Comparison of ENCODE assay signal across 1 cellular context in the genomic region with DNA sequence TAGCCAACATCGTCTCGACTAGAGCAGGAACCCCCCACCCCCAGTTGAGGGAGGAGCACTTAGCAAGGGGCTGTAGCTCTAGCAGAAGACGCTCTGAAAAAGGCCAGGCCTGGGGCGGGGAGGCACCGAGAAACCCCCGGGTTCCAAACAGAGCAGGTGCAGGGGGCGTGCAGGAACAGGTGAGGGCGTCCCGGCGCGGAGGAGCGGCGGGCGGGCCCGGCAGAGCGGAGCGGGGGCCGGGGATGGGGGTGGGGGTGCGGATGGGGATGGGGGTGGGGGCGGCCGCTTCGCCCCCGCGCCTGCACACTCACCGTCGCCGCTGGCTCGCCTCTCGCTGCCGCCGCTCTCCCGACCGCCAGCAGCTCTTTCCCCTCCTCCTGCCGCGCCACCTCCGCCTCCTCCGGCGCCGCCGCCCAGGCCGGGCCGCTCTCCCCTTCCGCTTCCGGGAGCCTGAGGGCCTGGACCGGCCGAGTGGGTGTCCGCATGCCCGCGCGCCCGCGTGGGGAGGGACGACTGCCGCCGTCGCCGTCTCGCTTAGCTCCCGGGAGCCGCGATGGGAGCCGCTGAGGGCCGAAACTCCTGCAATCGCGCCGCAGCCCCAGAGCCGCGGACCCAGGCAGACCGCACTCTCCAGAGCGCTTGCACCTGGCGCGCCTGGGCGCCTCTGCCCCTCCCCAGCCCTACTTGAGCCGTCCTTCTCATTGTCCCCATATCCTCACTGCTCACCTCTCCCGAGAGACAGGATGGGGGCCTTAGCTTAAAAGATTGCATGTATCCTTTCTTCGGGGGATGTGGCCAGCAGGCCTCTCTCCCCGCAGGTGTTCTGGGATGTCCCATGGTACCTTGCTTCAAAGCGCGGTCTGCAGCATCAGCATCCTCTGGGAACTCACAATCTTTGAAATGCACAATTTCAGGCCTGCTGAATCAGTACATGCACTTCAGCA.
TF ChIP-seq lines count a peak whose summit lies in the region.

A gene with protein sequence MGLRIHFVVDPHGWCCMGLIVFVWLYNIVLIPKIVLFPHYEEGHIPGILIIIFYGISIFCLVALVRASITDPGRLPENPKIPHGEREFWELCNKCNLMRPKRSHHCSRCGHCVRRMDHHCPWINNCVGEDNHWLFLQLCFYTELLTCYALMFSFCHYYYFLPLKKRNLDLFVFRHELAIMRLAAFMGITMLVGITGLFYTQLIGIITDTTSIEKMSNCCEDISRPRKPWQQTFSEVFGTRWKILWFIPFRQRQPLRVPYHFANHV (minus strand): TSS at position 515 of the 944 bp plus-strand sequence. CDS start 19,092 bp downstream, outside the sequence.

TF ChIP-seq in WTC11, 78 proteins besides CTCF, POLR2A, EP300 and RAD21 (continued from another document):
- TF ChIP-seq STAT6 (CRISPR knock-in tag; conservative IDR thresholded peaks at IDR 0.05; ENCODE audit: low read depth): 0 out of 2 replicates have a peak, but pooled peaks have one; percentile 79
- no peak for TF ChIP-seq PRRX2 (CRISPR knock-in tag; IDR thresholded peaks at IDR 0.05)
